ENCODE assay signal across 1 cellular context in genomic region chr14:88424573-88424972, GRCh38.
TF ChIP-seq lines count a peak whose summit lies in the region.

No MANE protein-coding gene starts in this region.

TF ChIP-seq in IMR-90, 13 proteins besides CTCF, POLR2A, EP300 and RAD21:
- TF ChIP-seq RCOR1 (IDR thresholded peaks at IDR 0.05; ENCODE audit: insufficient replicate concordance, low read length) (no peak), USF2 (IDR thresholded peaks at IDR 0.05; ENCODE audit: low read depth, low read length) (no peak), FOS (IDR thresholded peaks at IDR 0.05; ENCODE audit: low read depth, low read length) (no peak), SMC3 (IDR thresholded peaks at IDR 0.05; ENCODE audit: low read depth, low read length) (no peak), MAZ (IDR thresholded peaks at IDR 0.05; ENCODE audit: borderline replicate concordance, low read depth, low read length) (no peak), MAFK (IDR thresholded peaks at IDR 0.05; ENCODE audit: low read depth, low read length) (no peak), CEBPB (IDR thresholded peaks at IDR 0.05; ENCODE audit: low read depth, low read length) (no peak), NFE2L2 (IDR thresholded peaks at IDR 0.05; ENCODE audit: low read depth, low read length) (no peak), BHLHE40 (IDR thresholded peaks at IDR 0.05; ENCODE audit: low read depth, low read length) (no peak), MXI1 (IDR thresholded peaks at IDR 0.05; ENCODE audit: borderline replicate concordance, low read depth, low read length) (no peak), CHD1 (IDR thresholded peaks at IDR 0.05; ENCODE audit: low read depth, low read length) (no peak), ELK1 (IDR thresholded peaks at IDR 0.05; ENCODE audit: borderline replicate concordance, low read depth, low read length) (no peak), RFX5 (IDR thresholded peaks at IDR 0.05; ENCODE audit: low read depth, low read length) (no peak)
